In genomic region chr7:24825931-24826661, GRCh38 we compare ENCODE assay signal across 1 cellular context.
TF ChIP-seq lines count a peak whose summit lies in the region.

No MANE protein-coding gene starts in this region.

TF ChIP-seq in HepG2, 621 proteins besides CTCF, POLR2A, EP300 and RAD21 (continued from another document and continues in another):
- TF ChIP-seq RNF219 (CRISPR knock-in tag; IDR thresholded peaks at IDR 0.05) (no peak), MYC (CRISPR knock-in tag; IDR thresholded peaks at IDR 0.05; ENCODE audit: borderline replicate concordance) (no peak), IKZF1 (IDR thresholded peaks at IDR 0.05) (no peak), ZNF160 (CRISPR knock-in tag; IDR thresholded peaks at IDR 0.05) (no peak), ZSCAN5A (CRISPR knock-in tag; IDR thresholded peaks at IDR 0.05; ENCODE audit: borderline replicate concordance) (no peak), HDAC6 (IDR thresholded peaks at IDR 0.05; ENCODE audit: low read depth, low read length) (no peak), HNRNPUL1 (IDR thresholded peaks at IDR 0.05; ENCODE audit: low read depth, low read length) (no peak), PHB2 (IDR thresholded peaks at IDR 0.05; ENCODE audit: partially characterized antibody) (no peak), SETDB1 (CRISPR knock-in tag; IDR thresholded peaks at IDR 0.05; ENCODE audit: borderline replicate concordance) (no peak), ZNF12 (CRISPR knock-in tag; IDR thresholded peaks at IDR 0.05) (no peak), ZBTB10 (CRISPR knock-in tag; IDR thresholded peaks at IDR 0.05; ENCODE audit: borderline replicate concordance) (no peak), RBM22 (optimal IDR thresholded peaks at IDR 0.05; ENCODE audit: low read length) (no peak), ZNF512B (CRISPR knock-in tag; IDR thresholded peaks at IDR 0.05; ENCODE audit: borderline replicate concordance) (no peak), GLMP (CRISPR knock-in tag; IDR thresholded peaks at IDR 0.05; ENCODE audit: borderline replicate concordance) (no peak), ZNF781 (CRISPR knock-in tag; IDR thresholded peaks at IDR 0.05; ENCODE audit: borderline replicate concordance, not compliant biosample characterization) (no peak), ZNF275 (CRISPR knock-in tag; IDR thresholded peaks at IDR 0.05; ENCODE audit: borderline replicate concordance) (no peak), MED8 (CRISPR knock-in tag; IDR thresholded peaks at IDR 0.05; ENCODE audit: insufficient replicate concordance) (no peak), KDM1A (CRISPR knock-in tag; IDR thresholded peaks at IDR 0.05) (no peak), MEIS2 (CRISPR knock-in tag; IDR thresholded peaks at IDR 0.05) (no peak), ZNF772 (CRISPR knock-in tag; IDR thresholded peaks at IDR 0.05) (no peak; the same call in 1 of the 2 replicates), FOXO1 (CRISPR knock-in tag; IDR thresholded peaks at IDR 0.05) (no peak), ZNF337 (CRISPR knock-in tag; IDR thresholded peaks at IDR 0.05; ENCODE audit: borderline replicate concordance, low read depth) (no peak), ISX (CRISPR knock-in tag; conservative IDR thresholded peaks at IDR 0.05) (no peak), ZNF121 (CRISPR knock-in tag; IDR thresholded peaks at IDR 0.05) (no peak), POLR2G (IDR thresholded peaks at IDR 0.05; ENCODE audit: low read depth, low read length) (no peak), GMEB1 (CRISPR knock-in tag; IDR thresholded peaks at IDR 0.05; ENCODE audit: borderline replicate concordance) (no peak), JUND (CRISPR knock-in tag; IDR thresholded peaks at IDR 0.05) (peak; percentile 94), ELF1 (CRISPR knock-in tag; IDR thresholded peaks at IDR 0.05) (no peak), PRDM10 (CRISPR knock-in tag; IDR thresholded peaks at IDR 0.05; ENCODE audit: low read depth) (no peak), ZUFSP (CRISPR knock-in tag; IDR thresholded peaks at IDR 0.05; ENCODE audit: borderline replicate concordance) (no peak), XRCC5 (optimal IDR thresholded peaks at IDR 0.05; ENCODE audit: low read length) (peak; percentile 61), JUN (CRISPR knock-in tag; IDR thresholded peaks at IDR 0.05) (peak; percentile 67; the same call in 1 of the 2 replicates), MAFF (IDR thresholded peaks at IDR 0.05; ENCODE audit: low read depth, low read length) (no peak), ZFYVE20 (CRISPR knock-in tag; IDR thresholded peaks at IDR 0.05; ENCODE audit: borderline replicate concordance, low read depth) (no peak), ZNF629 (CRISPR knock-in tag; conservative IDR thresholded peaks at IDR 0.05) (0 out of 2 replicates have a peak, but pooled peaks have one; percentile 11), BCLAF1 (IDR thresholded peaks at IDR 0.05) (no peak), ZNF44 (CRISPR knock-in tag; IDR thresholded peaks at IDR 0.05) (no peak), YY1 (IDR thresholded peaks at IDR 0.05; ENCODE audit: insufficient read depth, insufficient replicate concordance, low read depth, low read length) (no peak)
